Comparison of ENCODE assay signal across 10 cellular contexts in genomic region chr2:230496891-230497290, GRCh38.
A peak's percentile ranks its signal among the peaks of the same experiment; 100 is the strongest.
DNase-seq lines count a peak whose midpoint lies in the region; ATAC-seq and TF ChIP-seq lines count a peak whose summit lies in the region.
"Had no signal": no experiment of that assay in that cellular context is flagged by ENCODE, and none has a peak within 500 bp of the region (broad histone marks: within the 10 kb centered on the region; RNA-seq: fewer than 3 reads in every experiment).

No MANE protein-coding gene starts in this region.

- no peaks in the 10 kb centered on the region for H3K27me3 ChIP-seq in neutrophil
- H3K27me3 ChIP-seq in prostate gland (replicated peaks; ENCODE audit: insufficient read depth): no peaks in the 10 kb centered on the region

- TF ChIP-seq CTCF in neutrophil (IDR thresholded peaks at IDR 0.05): no peak
- no peak for TF ChIP-seq CTCF in prostate gland (IDR thresholded peaks at IDR 0.05)

- intact Hi-C loops in prostate gland (cut with DNase I): no loop called here

- H3K4me1 Mint-ChIP-seq in activated CD8-positive, alpha-beta memory T cell treated with anti-CD3 and anti-CD28 coated beads, Interleukin-2, amount 10 ng/mL, durations not matched to agents 7 days and 5 days: peaks cover 34% of the 10 kb centered on the region

- no peaks in the 10 kb centered on the region for H3K27me3 Mint-ChIP-seq in activated CD8-positive, alpha-beta memory T cell treated with anti-CD3 and anti-CD28 coated beads, Interleukin-2, amount 10 ng/mL, durations not matched to agents 7 days and 5 days

- CTCF ChIA-PET in activated CD8-positive, alpha-beta memory T cell treated with anti-CD3 and anti-CD28 coated beads, Interleukin-2, amount 10 ng/mL, durations not matched to agents 7 days and 5 days (lab: Charles Lee): interaction anchor here (0.7 kb wide), 1 partner anchor 13 kb away, joined by 3 read pairs; no protein-coding TSS in a partner anchor

- H3K4me3 Mint-ChIP-seq in activated CD8-positive, alpha-beta memory T cell treated with anti-CD3 and anti-CD28 coated beads, Interleukin-2, amount 10 ng/mL, durations not matched to agents 7 days and 5 days: peak overlapping the region; percentile 14

- H3K9me3 ChIP-seq in neutrophil (no peaks in the 10 kb centered on the region), prostate gland (no peaks in the 10 kb centered on the region)

- H3K27ac ChIP-seq in neutrophil (peak overlapping the region; percentile 72), prostate gland (no peak overlapping the region)
- H3K27ac ChIP-seq: epithelial cell of prostate had no signal

- H3K36me3 ChIP-seq in neutrophil: peaks cover 60% of the 10 kb centered on the region
- H3K36me3 ChIP-seq in prostate gland: no peaks in the 10 kb centered on the region

- no peak for TF ChIP-seq POLR2A in prostate gland (IDR thresholded peaks at IDR 0.05)

- peak; percentile 77 for ATAC-seq in activated CD8-positive, alpha-beta memory T cell treated with anti-CD3 and anti-CD28 coated beads, Interleukin-2, amount 10 ng/mL, durations not matched to agents 7 days and 5 days
- ATAC-seq in GM21576 (IDR thresholded peaks at IDR 0.05; ENCODE audit: unreplicated experiment) (peak; percentile 83), SK-N-SH treated with all-trans-retinoic acid at 6 μM for 48 hours (no peak)

- peaks cover 83% of the 10 kb centered on the region for H3K36me3 Mint-ChIP-seq in activated CD8-positive, alpha-beta memory T cell treated with anti-CD3 and anti-CD28 coated beads, Interleukin-2, amount 10 ng/mL, durations not matched to agents 7 days and 5 days

- peak overlapping the region; percentile 82 for H3K27ac Mint-ChIP-seq in activated CD8-positive, alpha-beta memory T cell treated with anti-CD3 and anti-CD28 coated beads, Interleukin-2, amount 10 ng/mL, durations not matched to agents 7 days and 5 days

- DNase-seq in activated CD8-positive, alpha-beta memory T cell treated with anti-CD3 and anti-CD28 coated beads, Interleukin-2, amount 10 ng/mL, durations not matched to agents 7 days and 5 days: no peak
- no peak for DNase-seq in activated CD8-positive, alpha-beta memory T cell treated with anti-CD3 and anti-CD28 coated beads, Interleukin-2, amount 50 U/mL, for 48 hours
- DNase-seq in NOMO-1 treated with DMSO at 0.1 percent for 48 hours (lab: John Stamatoyannopoulos, UW; ENCODE audit: unreplicated experiment) (peak; percentile 63), pons (ENCODE audit: low spot score) (no peak), prostate gland (ENCODE audit: low spot score) (no peak)
- DNase-seq: NCI-H1694 had no signal

- H3K9me3 Mint-ChIP-seq in activated CD8-positive, alpha-beta memory T cell treated with anti-CD3 and anti-CD28 coated beads, Interleukin-2, amount 10 ng/mL, durations not matched to agents 7 days and 5 days (ENCODE audit: low read depth): no peaks in the 10 kb centered on the region

- peak overlapping the region in 1 of 2 experiments; percentile 2 for H3K4me3 ChIP-seq in neutrophil (ENCODE audit: low read depth in 1 of 2, low read length in 1 of 2)
- no peak overlapping the region for H3K4me3 ChIP-seq in prostate gland

- 75% methylated on average over 3 of the region's 3 CpGs for WGBS in prostate gland

- peaks cover 62 to 63% of the 10 kb centered on the region in 2 experiments for H3K4me1 ChIP-seq in neutrophil (ENCODE audit: control insufficient read depth in 1 of 2, insufficient read depth in 1 of 2, low read depth in 1 of 2, low read length in 1 of 2)
- H3K4me1 ChIP-seq in prostate gland (replicated peaks): no peaks in the 10 kb centered on the region

TF ChIP-seq in SK-N-SH treated with all-trans-retinoic acid at 6 μM for 48 hours, 23 proteins besides CTCF, POLR2A, EP300 and RAD21:
- no peak for TF ChIP-seq TSHZ2 (CRISPR knock-in tag; IDR thresholded peaks at IDR 0.05)
- no peak for TF ChIP-seq ZNF70 (CRISPR knock-in tag; IDR thresholded peaks at IDR 0.05)
- no peak for TF ChIP-seq BACH2 (CRISPR knock-in tag; IDR thresholded peaks at IDR 0.05; ENCODE audit: borderline replicate concordance)
- TF ChIP-seq ZNF565 (CRISPR knock-in tag; conservative IDR thresholded peaks at IDR 0.05; ENCODE audit: low read depth): no peak
- no peak for TF ChIP-seq PATZ1 (CRISPR knock-in tag; IDR thresholded peaks at IDR 0.05; ENCODE audit: borderline replicate concordance)
- no peak for TF ChIP-seq ZNF8 (CRISPR knock-in tag; IDR thresholded peaks at IDR 0.05)
- TF ChIP-seq CSDC2 (CRISPR knock-in tag; IDR thresholded peaks at IDR 0.05): no peak
- no peak for TF ChIP-seq TOX (CRISPR knock-in tag; IDR thresholded peaks at IDR 0.05; ENCODE audit: borderline replicate concordance)
- TF ChIP-seq ZFP30 (CRISPR knock-in tag; IDR thresholded peaks at IDR 0.05): no peak
- TF ChIP-seq ZFP3 (CRISPR knock-in tag; IDR thresholded peaks at IDR 0.05): no peak
- no peak for TF ChIP-seq ISL1 (CRISPR knock-in tag; IDR thresholded peaks at IDR 0.05)
- no peak for TF ChIP-seq TCF4 (CRISPR knock-in tag; IDR thresholded peaks at IDR 0.05; ENCODE audit: borderline replicate concordance)
- TF ChIP-seq OSR1 (CRISPR knock-in tag; IDR thresholded peaks at IDR 0.05): no peak
- no peak for TF ChIP-seq PPARA (CRISPR knock-in tag; IDR thresholded peaks at IDR 0.05; ENCODE audit: borderline replicate concordance)
- TF ChIP-seq POU6F1 (CRISPR knock-in tag; IDR thresholded peaks at IDR 0.05; ENCODE audit: borderline replicate concordance, low read depth): no peak
- no peak for TF ChIP-seq SNAI2 (CRISPR knock-in tag; IDR thresholded peaks at IDR 0.05)
- no peak for TF ChIP-seq ARNTL (CRISPR knock-in tag; IDR thresholded peaks at IDR 0.05; ENCODE audit: borderline replicate concordance, low read depth)
- no peak for TF ChIP-seq GLIS3 (CRISPR knock-in tag; IDR thresholded peaks at IDR 0.05)
- no peak for TF ChIP-seq RARB (CRISPR knock-in tag; IDR thresholded peaks at IDR 0.05)
